ENCODE assay signal across 8 cellular contexts in the genomic region with DNA sequence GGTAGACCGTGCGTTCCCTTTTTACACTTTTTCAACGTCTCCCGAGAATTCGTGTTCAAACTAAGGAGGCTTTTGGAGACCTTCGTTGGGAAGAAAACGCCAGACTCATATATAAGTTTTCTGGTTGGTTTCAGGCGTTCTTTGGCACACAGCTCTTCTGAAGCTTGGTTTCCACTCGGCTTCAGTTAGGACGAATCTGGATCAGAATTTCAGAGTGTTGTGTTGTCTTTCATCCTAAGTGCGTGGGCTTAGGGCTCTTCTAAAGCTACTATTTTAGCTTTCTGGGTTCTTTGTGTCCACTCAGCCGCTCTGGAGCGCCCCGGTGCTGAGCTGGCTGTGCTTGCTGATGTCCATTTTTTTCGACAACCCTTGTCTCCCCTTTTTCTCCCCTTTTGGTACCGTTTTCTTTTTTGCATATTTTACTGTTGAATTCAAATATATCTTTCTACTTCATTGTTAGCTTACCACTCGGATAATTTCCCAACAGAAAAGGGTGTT. TPM values are rescaled to one million over a fixed set of nuclear protein-coding genes. Genes with fewer than 3 reads are reported as not detected.
DNase-seq lines count a peak whose midpoint lies in the region; ATAC-seq, FAIRE-seq and TF ChIP-seq lines count a peak whose summit lies in the region.

No MANE protein-coding gene starts in this region.

- WGBS in suprapubic skin, result under 1% methylated on average over 17 of the region's 17 CpGs

- H3K36me3 ChIP-seq in kidney (ENCODE audit: control insufficient read depth in 1 of 2, insufficient read depth in 2 of 2, low read length in 2 of 2) (peaks cover 13 to 18% of the 10 kb centered on the region in 2 donors), suprapubic skin (peaks cover 23% of the 10 kb centered on the region)

- no peaks in the 10 kb centered on the region for H3K27me3 Mint-ChIP-seq in activated T-cell treated with anti-CD3 and anti-CD28 coated beads, Interleukin-2, amount 50 U/mL, for 72 hours (ENCODE audit: low read depth)

- no peak for ATAC-seq in activated T-cell treated with anti-CD3 and anti-CD28 coated beads, Interleukin-2, amount 50 U/mL, for 72 hours (replicated peaks in 1 of 2)

- peaks cover 9 to 28% of the 10 kb centered on the region in 2 donors for H3K4me1 ChIP-seq in kidney (ENCODE audit: control insufficient read depth in 1 of 2, insufficient read depth in 1 of 2, low read depth in 1 of 2, low read length in 2 of 2)
- H3K4me1 ChIP-seq in suprapubic skin, result peaks cover 45% of the 10 kb centered on the region

- H3K27ac Mint-ChIP-seq in activated T-cell treated with anti-CD3 and anti-CD28 coated beads, Interleukin-2, amount 50 U/mL, for 72 hours, result peak overlapping the region; percentile 89

- peaks cover 68% of the 10 kb centered on the region for H3K4me1 Mint-ChIP-seq in activated T-cell treated with anti-CD3 and anti-CD28 coated beads, Interleukin-2, amount 50 U/mL, for 72 hours (ENCODE audit: low read depth)

- H3K4me3 ChIP-seq in kidney (ENCODE audit: low read length in 2 of 2) (peak overlapping the region; percentile 77 to 89), suprapubic skin (peak overlapping the region; percentile 58)

- H3K36me3 Mint-ChIP-seq in activated T-cell treated with anti-CD3 and anti-CD28 coated beads, Interleukin-2, amount 50 U/mL, for 72 hours (ENCODE audit: insufficient read depth in 2 of 2), result peaks cover 37 to 47% of the 10 kb centered on the region in 2 donors

- no peak for DNase-seq in activated T-cell treated with anti-CD3 and anti-CD28 coated beads, Interleukin-2, amount 50 U/mL, for 72 hours
- no peak for DNase-seq in activated T-cell treated with anti-CD3 and anti-CD28 coated beads for 4 hours
- peak; percentile 29 for DNase-seq in kidney
- no peak for DNase-seq in suprapubic skin (ENCODE audit: low spot score in 2 of 2)
- no peak for DNase-seq in SK-N-DZ (ENCODE audit: low spot score)
- DNase-seq in effector CD4-positive, alpha-beta T cell, result no peak
- no peak for DNase-seq in urothelium cell line (ENCODE audit: low spot score)

- peak overlapping the region; percentile 63 to 86 for H3K9ac ChIP-seq in kidney (ENCODE audit: low read length in 2 of 2)

- no peak for TF ChIP-seq EP300 in suprapubic skin (IDR thresholded peaks at IDR 0.05)

- FAIRE-seq in kidney (lab: Jason Lieb, UNC) (no peak), urothelium cell line (lab: Jason Lieb, UNC) (no peak)

- H3K9me3 Mint-ChIP-seq in activated T-cell treated with anti-CD3 and anti-CD28 coated beads, Interleukin-2, amount 50 U/mL, for 72 hours, result no peaks in the 10 kb centered on the region

- TF ChIP-seq POLR2A in suprapubic skin (IDR thresholded peaks at IDR 0.05), result no peak

- peak overlapping the region; percentile 100 for H3K27ac ChIP-seq in angular gyrus (ENCODE audit: low read depth, low read length)
- peak overlapping the region; percentile 100 for H3K27ac ChIP-seq in kidney (ENCODE audit: low read depth in 2 of 2, low read length in 2 of 2)
- H3K27ac ChIP-seq in suprapubic skin, result peak overlapping the region; percentile 99

- H3K9me3 ChIP-seq in kidney (ENCODE audit: control insufficient read depth in 1 of 2, low read length in 2 of 2) (peaks cover 0 to 5% of the 10 kb centered on the region in 2 donors), suprapubic skin (no peaks in the 10 kb centered on the region)

- TF ChIP-seq CTCF in kidney (IDR thresholded peaks at IDR 0.05; ENCODE audit: borderline replicate concordance, extremely low read depth, insufficient read depth) (no peak), suprapubic skin (IDR thresholded peaks at IDR 0.05) (no peak)

- no peaks in the 10 kb centered on the region for H3K27me3 ChIP-seq in suprapubic skin

- intact Hi-C loops in kidney (cut with DNase I), result no loop called here

- peak overlapping the region; percentile 79 to 95 for H3K4me3 Mint-ChIP-seq in activated T-cell treated with anti-CD3 and anti-CD28 coated beads, Interleukin-2, amount 50 U/mL, for 72 hours

RNA-seq across cellular contexts. Expression of a gene that starts 1.1 kb away (rescaled TPM):
- total RNA-seq in activated T-cell treated with anti-CD3 and anti-CD28 coated beads, Interleukin-2, amount 50 U/mL, for 72 hours, result 100 to 1,000 TPM; 696 to 731 TPM
- total RNA-seq in kidney (621 TPM), suprapubic skin (1,000 to 10,000 TPM in 1 of 4 donors, 100 to 1,000 TPM in 3; 484 to 1,595 (median 654) TPM)
- 386 TPM for polyA plus RNA-seq in kidney (ENCODE audit: insufficient read depth, low read depth, low replicate concordance)
- 30.2 and 43.2 TPM in 2 replicates for polyA plus RNA-seq in SK-N-DZ (2014; cell fraction: cytosol; rRNA removed)
- 483 and 895 TPM in 2 replicates for polyA plus RNA-seq in SK-N-DZ (2014; cell fraction: nucleus; rRNA removed)

RNA-seq across cellular contexts. Expression of a gene that starts 23.5 kb away (rescaled TPM):
- 100 to 1,000 TPM; 158 to 208 TPM for total RNA-seq in activated T-cell treated with anti-CD3 and anti-CD28 coated beads, Interleukin-2, amount 50 U/mL, for 72 hours
- total RNA-seq in kidney (226 TPM), suprapubic skin (100 to 1,000 TPM; 174 to 249 (median 213) TPM)
- polyA plus RNA-seq in kidney (ENCODE audit: insufficient read depth, low read depth, low replicate concordance), result 836 TPM
- 449 and 479 TPM in 2 replicates for polyA plus RNA-seq in SK-N-DZ (2014; cell fraction: cytosol; rRNA removed)
- 255 and 331 TPM in 2 replicates for polyA plus RNA-seq in SK-N-DZ (2014; cell fraction: nucleus; rRNA removed)

RNA-seq across cellular contexts. Expression of a gene that starts 33.5 kb away (rescaled TPM):
- total RNA-seq in activated T-cell treated with anti-CD3 and anti-CD28 coated beads, Interleukin-2, amount 50 U/mL, for 72 hours, result 1 to 10 TPM; 7.6 to 8.8 TPM
- total RNA-seq in kidney, result 2.1 TPM
- 0.41 TPM for polyA plus RNA-seq in kidney (ENCODE audit: insufficient read depth, low read depth, low replicate concordance)
- total RNA-seq in suprapubic skin, result 1 to 10 TPM; 1.6 to 9.5 (median 5.6) TPM
- 2.8 and 3.2 TPM in 2 replicates for polyA plus RNA-seq in SK-N-DZ (2014; cell fraction: cytosol; rRNA removed)
- 1.5 TPM in 2 replicates for polyA plus RNA-seq in SK-N-DZ (2014; cell fraction: nucleus; rRNA removed)

RNA-seq across cellular contexts. Expression of a gene that starts 33.8 kb away (rescaled TPM):
- total RNA-seq in activated T-cell treated with anti-CD3 and anti-CD28 coated beads, Interleukin-2, amount 50 U/mL, for 72 hours, result under 1 TPM in 1 of 2 donors, not detected in 1; 0.46 TPM
- total RNA-seq in kidney (not detected), suprapubic skin (not detected)
- not detected for polyA plus RNA-seq in kidney (ENCODE audit: insufficient read depth, low read depth, low replicate concordance)
- polyA plus RNA-seq in SK-N-DZ (2014; cell fraction: cytosol; rRNA removed), result 0.09 and 0.15 TPM in 2 replicates
- polyA plus RNA-seq in SK-N-DZ (2014; cell fraction: nucleus; rRNA removed), result 0.21 TPM in 1 of 2 replicates, not detected in the other

RNA-seq across cellular contexts. Expression of a gene that starts 44.7 kb away (rescaled TPM):
- under 1 TPM in 1 of 2 donors, not detected in 1; 0.29 TPM for total RNA-seq in activated T-cell treated with anti-CD3 and anti-CD28 coated beads, Interleukin-2, amount 50 U/mL, for 72 hours
- not detected for total RNA-seq in kidney
- polyA plus RNA-seq in kidney (ENCODE audit: insufficient read depth, low read depth, low replicate concordance), result not detected
- not detected for total RNA-seq in suprapubic skin
- polyA plus RNA-seq in SK-N-DZ (2014; cell fraction: cytosol; rRNA removed), result not detected in 2 replicates
- polyA plus RNA-seq in SK-N-DZ (2014; cell fraction: nucleus; rRNA removed), result not detected in 2 replicates
